15 cellular contexts compared by ENCODE assay signal in genomic region chr1:87834941-87835340, GRCh38.
DNase-seq lines count a peak whose midpoint lies in the region; ATAC-seq and TF ChIP-seq lines count a peak whose summit lies in the region.
"Had no signal": no experiment of that assay in that cellular context is flagged by ENCODE, and none has a peak within 500 bp of the region (broad histone marks: within the 10 kb centered on the region; RNA-seq: fewer than 3 reads in every experiment).

No MANE protein-coding gene starts in this region.

- no peaks in the 10 kb centered on the region for H3K9me3 ChIP-seq in HEK293 (ENCODE audit: control insufficient read depth, insufficient read depth, low read depth, low read length)
- H3K9me3 ChIP-seq: Peyer's patch had no signal

- no peak overlapping the region for H3K4me3 ChIP-seq in HEK293 (ENCODE audit: low read depth, low read length)
- H3K4me3 ChIP-seq: Peyer's patch had no signal

- ATAC-seq in esophagus mucosa (peak; percentile 76), HG02763 (IDR thresholded peaks at IDR 0.05; ENCODE audit: unreplicated experiment) (no peak)

- POLR2A ChIA-PET in HEK293 (lab: Yijun Ruan, JAX): no interaction called here

- in situ Hi-C loops in SK-MEL-5 (cut with HindIII; ENCODE audit: low pct_unique_long_range_greater_than_20kb, low sequenced_read_pairs): no loop called here

- TF ChIP-seq CTCF in HEK293 (tag by site-specific recombination; IDR thresholded peaks at IDR 0.05): no peak

- CTCF ChIA-PET in HEK293 (lab: Yijun Ruan, JAX): interaction anchor here (0.7 kb wide), 1 partner anchor 168 kb away, joined by 3 read pairs; no protein-coding TSS in a partner anchor

- no peak overlapping the region for H3K27ac ChIP-seq in HEK293 (ENCODE audit: extremely low read depth, low read depth, low read length)
- H3K27ac ChIP-seq: C4-2B, HL-60, Peyer's patch had no signal

- no peaks in the 10 kb centered on the region for H3K36me3 ChIP-seq in HEK293 (ENCODE audit: control insufficient read depth in 2 of 2, insufficient read depth in 1 of 2, low read length in 2 of 2)
- H3K36me3 ChIP-seq: Peyer's patch had no signal

- H3K4me1 ChIP-seq in HEK293 (ENCODE audit: control insufficient read depth, insufficient read depth, low read length): no peaks in the 10 kb centered on the region
- H3K4me1 ChIP-seq: Peyer's patch had no signal

- DNase-seq in SK-MEL-5 (ENCODE audit: low read depth, low spot score): peak; percentile 22
- DNase-seq in renal cortical epithelial cell (ENCODE audit: low read depth): peak; percentile 22
- no peak for DNase-seq in EL
- no peak for DNase-seq in NCI-H748 (lab: John Stamatoyannopoulos, UW; ENCODE audit: unreplicated experiment)
- DNase-seq: DMS 273 treated with DMSO at 0.1 percent for 48 hours, H9, NCI-H1436, NCI-H2029, NCI-H524, Peyer's patch had no signal

TF ChIP-seq in HEK293, 187 proteins besides CTCF, POLR2A, EP300 and RAD21:
- TF ChIP-seq SETDB1 (IDR thresholded peaks at IDR 0.05; ENCODE audit: insufficient read length, low read length) (peak; percentile 13), ZNF792 (tag by site-specific recombination; IDR thresholded peaks at IDR 0.05) (no peak)

Comparison
In these comparisons a context has a peak if more than half of its experiments do, and no peak if none do; other contexts are left out.
1. DNase-seq: peak in SK-MEL-5 (single experiment) and renal cortical epithelial cell (single experiment); none in EL (single experiment) and NCI-H748 (single experiment).